12 cellular contexts compared by ENCODE assay signal in genomic region chr10:95508730-95509129, GRCh38. TPM values are rescaled to one million over a fixed set of nuclear protein-coding genes. Genes with fewer than 3 reads are reported as not detected.
DNase-seq lines count a peak whose midpoint lies in the region; ATAC-seq, FAIRE-seq and TF ChIP-seq lines count a peak whose summit lies in the region.
"Had no signal": no experiment of that assay in that cellular context is flagged by ENCODE, and none has a peak within 500 bp of the region (broad histone marks: within the 10 kb centered on the region; RNA-seq: fewer than 3 reads in every experiment).

No MANE protein-coding gene starts in this region.

- intact Hi-C loops in Right ventricle myocardium superior (cut with DNase I): no loop called here

- H3K27me3 Mint-ChIP-seq in astrocyte (ENCODE audit: low read depth, unreplicated experiment): peaks cover 1% of the 10 kb centered on the region
- peaks cover 23% of the 10 kb centered on the region for H3K27me3 Mint-ChIP-seq in stimulated activated naive CD8-positive, alpha-beta T cell treated with anti-CD3 and anti-CD28 coated beads, Interleukin-15, amount 100 ng/mL, for 72 hours
- H3K27me3 Mint-ChIP-seq in activated T-cell treated with anti-CD3 and anti-CD28 coated beads, Interleukin-2, amount 50 U/mL, for 4 hours (ENCODE audit: low read depth): peaks cover 4% of the 10 kb centered on the region

- H3K9ac ChIP-seq in astrocyte (ENCODE audit: low read length): peak overlapping the region; percentile 29

- no peak overlapping the region for H3K27ac Mint-ChIP-seq in astrocyte (ENCODE audit: unreplicated experiment)
- H3K27ac Mint-ChIP-seq in stimulated activated naive CD8-positive, alpha-beta T cell treated with anti-CD3 and anti-CD28 coated beads, Interleukin-15, amount 100 ng/mL, for 72 hours: no peak overlapping the region
- H3K27ac Mint-ChIP-seq: IgD-negative memory B cell, naive B cell had no signal

- no peaks in the 10 kb centered on the region for H3K36me3 ChIP-seq in astrocyte (ENCODE audit: insufficient read depth, low read length)
- H3K36me3 ChIP-seq in muscle layer of duodenum (ENCODE audit: control insufficient read depth in 1 of 2, insufficient read depth in 2 of 2, low read length in 2 of 2): no peaks in the 10 kb centered on the region
- H3K36me3 ChIP-seq in upper lobe of left lung: no peaks in the 10 kb centered on the region

- FAIRE-seq in astrocyte (lab: Jason Lieb, UNC) (no peak), urothelium cell line (lab: Jason Lieb, UNC) (no peak)

- H3K9me3 ChIP-seq in astrocyte (ENCODE audit: insufficient read depth, low read depth, low read length): no peaks in the 10 kb centered on the region
- no peaks in the 10 kb centered on the region for H3K9me3 ChIP-seq in muscle layer of duodenum (ENCODE audit: control insufficient read depth in 1 of 2, low read length in 2 of 2)
- no peaks in the 10 kb centered on the region for H3K9me3 ChIP-seq in upper lobe of left lung

- no peak for TF ChIP-seq EP300 in upper lobe of left lung (IDR thresholded peaks at IDR 0.05)

- TF ChIP-seq POLR2A in upper lobe of left lung (IDR thresholded peaks at IDR 0.05): no peak

- no peaks in the 10 kb centered on the region for H3K79me2 ChIP-seq in astrocyte (ENCODE audit: insufficient read depth, low read length)

- TF ChIP-seq CTCF in astrocyte (IDR thresholded peaks at IDR 0.05; ENCODE audit: insufficient read depth, low read depth, low read length) (no peak), upper lobe of left lung (IDR thresholded peaks at IDR 0.05) (no peak)

- no peaks in the 10 kb centered on the region for H3K36me3 Mint-ChIP-seq in astrocyte (ENCODE audit: low read depth, unreplicated experiment)
- no peaks in the 10 kb centered on the region for H3K36me3 Mint-ChIP-seq in activated T-cell treated with anti-CD3 and anti-CD28 coated beads, Interleukin-2, amount 50 U/mL, for 4 hours (ENCODE audit: insufficient read depth)
- H3K36me3 Mint-ChIP-seq: IgD-negative memory B cell, naive B cell had no signal

- H3K27me3 ChIP-seq in astrocyte (ENCODE audit: insufficient read depth, low read length) (no peaks in the 10 kb centered on the region), muscle layer of duodenum (ENCODE audit: low read depth, low read length) (no peaks in the 10 kb centered on the region), upper lobe of left lung (no peaks in the 10 kb centered on the region)

- DNase-seq in astrocyte (ENCODE audit: low read depth): peak; percentile 89
- no peak for DNase-seq in Right ventricle myocardium superior
- no peak for DNase-seq in upper lobe of left lung
- DNase-seq in urothelium cell line (ENCODE audit: low spot score): no peak
- no peak for DNase-seq in stimulated activated naive CD8-positive, alpha-beta T cell treated with anti-CD3 and anti-CD28 coated beads, Interleukin-15, amount 100 ng/mL, for 72 hours
- DNase-seq in NCI-H2081 (lab: John Stamatoyannopoulos, UW): no peak
- no peak for DNase-seq in activated T-cell treated with anti-CD3 and anti-CD28 coated beads, Interleukin-2, amount 50 U/mL, for 4 hours
- DNase-seq: naive B cell; NCI-H2029 treated with DMSO at 0.1 percent for 48 hours; stimulated activated CD4-positive, alpha-beta T cell treated with anti-CD3 and anti-CD28 coated beads, Interleukin-1b, Interleukin-23, amount 100 ng/mL, for 48 hours had no signal

- H3K9me3 Mint-ChIP-seq in astrocyte (ENCODE audit: unreplicated experiment): no peaks in the 10 kb centered on the region
- H3K9me3 Mint-ChIP-seq in stimulated activated naive CD8-positive, alpha-beta T cell treated with anti-CD3 and anti-CD28 coated beads, Interleukin-15, amount 100 ng/mL, for 72 hours: no peaks in the 10 kb centered on the region
- H3K9me3 Mint-ChIP-seq in activated T-cell treated with anti-CD3 and anti-CD28 coated beads, Interleukin-2, amount 50 U/mL, for 4 hours: no peaks in the 10 kb centered on the region
- H3K9me3 Mint-ChIP-seq: IgD-negative memory B cell, naive B cell had no signal

- H3K4me1 ChIP-seq in astrocyte (ENCODE audit: insufficient read depth, low read length): peaks cover 19% of the 10 kb centered on the region
- peaks cover 5 to 6% of the 10 kb centered on the region in 2 donors for H3K4me1 ChIP-seq in muscle layer of duodenum (ENCODE audit: control insufficient read depth in 1 of 2, insufficient read depth in 2 of 2, low read length in 2 of 2)
- peaks cover 19 to 42% (median 30%) of the 10 kb centered on the region in 4 donors for H3K4me1 ChIP-seq in upper lobe of left lung

- H3K27ac ChIP-seq in astrocyte (ENCODE audit: low read depth, low read length) (peak overlapping the region; percentile 68), muscle layer of duodenum (ENCODE audit: low read length) (peak overlapping the region; percentile 94), upper lobe of left lung (peak overlapping the region; percentile 13 to 76 (median 20))

- peak overlapping the region; percentile 44 for H2AFZ ChIP-seq in astrocyte (ENCODE audit: low read depth, low read length)

- 43 to 57% methylated on average over 3 of the region's 3 CpGs for WGBS in upper lobe of left lung, 2 donors

- ATAC-seq in Right ventricle myocardium superior (ENCODE audit: poor library complexity) (peak; percentile 62), upper lobe of left lung (ENCODE audit: low FRiP score in 2 of 2) (peak in 1 of 2 donors; percentile 47)
- ATAC-seq in stimulated activated naive CD8-positive, alpha-beta T cell treated with anti-CD3 and anti-CD28 coated beads, Interleukin-15, amount 100 ng/mL, for 72 hours: no peak
- no peak for ATAC-seq in activated T-cell treated with anti-CD3 and anti-CD28 coated beads, Interleukin-2, amount 50 U/mL, for 4 hours

- peaks cover 15% of the 10 kb centered on the region for H3K4me1 Mint-ChIP-seq in astrocyte (ENCODE audit: low read depth, unreplicated experiment)
- no peaks in the 10 kb centered on the region for H3K4me1 Mint-ChIP-seq in stimulated activated naive CD8-positive, alpha-beta T cell treated with anti-CD3 and anti-CD28 coated beads, Interleukin-15, amount 100 ng/mL, for 72 hours
- no peaks in the 10 kb centered on the region for H3K4me1 Mint-ChIP-seq in activated T-cell treated with anti-CD3 and anti-CD28 coated beads, Interleukin-2, amount 50 U/mL, for 4 hours (ENCODE audit: low read depth)
- H3K4me1 Mint-ChIP-seq: naive B cell had no signal

- no peaks in the 10 kb centered on the region for H4K20me1 ChIP-seq in astrocyte (ENCODE audit: insufficient read depth, low read length)

- H3K4me2 ChIP-seq in astrocyte (ENCODE audit: low read length): peak overlapping the region; percentile 67

- no peak overlapping the region for H3K4me3 Mint-ChIP-seq in astrocyte (ENCODE audit: unreplicated experiment)
- H3K4me3 Mint-ChIP-seq in stimulated activated naive CD8-positive, alpha-beta T cell treated with anti-CD3 and anti-CD28 coated beads, Interleukin-15, amount 100 ng/mL, for 72 hours: no peak overlapping the region
- no peak overlapping the region for H3K4me3 Mint-ChIP-seq in activated T-cell treated with anti-CD3 and anti-CD28 coated beads, Interleukin-2, amount 50 U/mL, for 4 hours
- H3K4me3 Mint-ChIP-seq: IgD-negative memory B cell, naive B cell had no signal

- H3K4me3 ChIP-seq in astrocyte (ENCODE audit: insufficient read depth, low read depth, low read length): no peak overlapping the region
- peak overlapping the region; percentile 9 for H3K4me3 ChIP-seq in muscle layer of duodenum (ENCODE audit: low read depth in 1 of 2, low read length in 2 of 2)
- H3K4me3 ChIP-seq in upper lobe of left lung: no peak overlapping the region

RNA-seq across cellular contexts. Expression of gene SORBS1, which starts 52.4 kb away (rescaled TPM):
- total RNA-seq in astrocyte (5.1 and 6.0 TPM in 2 replicates), Right ventricle myocardium superior (697 TPM), upper lobe of left lung (100 to 1,000 TPM in 1 of 6 donors, 10 to 100 TPM in 5; 45.8 to 116 (median 71.7) TPM)
- under 1 TPM; 0.32 to 0.46 (median 0.38) TPM for total RNA-seq in activated T-cell treated with anti-CD3 and anti-CD28 coated beads, Interleukin-2, amount 50 U/mL, for 4 hours

Comparison
In these comparisons a context has a peak if more than half of its experiments do, and no peak if none do; other contexts are left out.
1. H3K27ac ChIP-seq: peak in every context shown above with its lines; median percentile 94 in muscle layer of duodenum; 68 in astrocyte; 20 in upper lobe of left lung.
2. H3K4me3 ChIP-seq: peak in muscle layer of duodenum (2 of 2); none in astrocyte (single experiment) and upper lobe of left lung (0 of 4).